Comparison of ENCODE assay signal across 23 cellular contexts in genomic region chr6:109056661-109057060, GRCh38.
"Had no signal": no experiment of that assay in that cellular context is flagged by ENCODE, and none has a peak within 500 bp of the region (broad histone marks: within the 10 kb centered on the region; RNA-seq: fewer than 3 reads in every experiment).

No MANE protein-coding gene starts in this region.

- H3K27ac ChIP-seq: colonic mucosa, foreskin keratinocyte had no signal

- ATAC-seq: activated CD4-positive, alpha-beta T cell treated with anti-CD3 and anti-CD28 coated beads for 36 hours; foreskin keratinocyte; naive thymus-derived CD4-positive, alpha-beta T cell; WTC11 had no signal

- DNase-seq: activated CD4-positive, alpha-beta T cell treated with anti-CD3 and anti-CD28 coated beads for 36 hours; activated CD4-positive, alpha-beta T cell treated with anti-CD3 and anti-CD28 coated beads, Interleukin-2, amount 50 U/mL, for 48 hours; activated T-cell treated with anti-CD3 and anti-CD28 coated beads for 4 hours; central memory CD4-positive, alpha-beta T cell; colonic mucosa; foreskin keratinocyte; glutamatergic neuron; hippocampal formation; left cardiac atrium; mesendoderm; naive thymus-derived CD4-positive, alpha-beta T cell; nucleus accumbens; sigmoid colon; stimulated activated CD8-positive, alpha-beta memory T cell treated with anti-CD3 and anti-CD28 coated beads, Interleukin-4, amount 100 ng/mL, for 48 hours; stimulated activated naive CD4-positive, alpha-beta T cell treated with Interleukin-2 at 50 U/mL for 16 hours; uterus had no signal

- H3K4me1 ChIP-seq: colonic mucosa, foreskin keratinocyte, uterus had no signal

- H3K36me3 Mint-ChIP-seq: activated naive CD8-positive, alpha-beta T cell; brain; WTC11 had no signal

- H3K4me3 Mint-ChIP-seq: activated CD4-positive, alpha-beta T cell treated with anti-CD3 and anti-CD28 coated beads for 36 hours; activated naive CD8-positive, alpha-beta T cell; activated T-helper 1 cell treated with anti-CD3 and anti-CD28 coated beads, Interleukin-12 subunit alpha, Interleukin-12 subunit beta, Interleukin-2, Interleukin-4 antibody, amounts not matched to agents 30 ng/mL and 10 ng/mL and 1 ng/mL, durations not matched to agents 14 hours and 24 hours and 36 hours; brain; naive thymus-derived CD4-positive, alpha-beta T cell; T-helper 2 cell treated with Interferon-gamma antibody and Interleukin-4, amounts not matched to agents 5 μg/mL and 100 μg/mL, for 36 hours; WTC11 had no signal

- H3K4me3 ChIP-seq: colonic mucosa, sigmoid colon, tibial nerve, uterus had no signal

- H3K27me3 ChIP-seq: colonic mucosa, foreskin keratinocyte, sigmoid colon, tibial nerve, uterus had no signal

- H3K27ac Mint-ChIP-seq: activated CD4-positive, alpha-beta T cell treated with anti-CD3 and anti-CD28 coated beads for 36 hours; activated naive CD8-positive, alpha-beta T cell; activated T-helper 1 cell treated with anti-CD3 and anti-CD28 coated beads, Interleukin-12 subunit alpha, Interleukin-12 subunit beta, Interleukin-2, Interleukin-4 antibody, amounts not matched to agents 30 ng/mL and 10 ng/mL and 1 ng/mL, durations not matched to agents 14 hours and 24 hours and 36 hours; T-helper 2 cell treated with Interferon-gamma antibody and Interleukin-4, amounts not matched to agents 5 μg/mL and 100 μg/mL, for 36 hours; WTC11 had no signal

- H3K27me3 Mint-ChIP-seq: activated CD4-positive, alpha-beta T cell treated with anti-CD3 and anti-CD28 coated beads for 36 hours; activated naive CD8-positive, alpha-beta T cell had no signal

- H3K36me3 ChIP-seq: colonic mucosa, sigmoid colon, tibial nerve, uterus had no signal

- H3K9me3 Mint-ChIP-seq: activated T-helper 1 cell treated with anti-CD3 and anti-CD28 coated beads, Interleukin-12 subunit alpha, Interleukin-12 subunit beta, Interleukin-2, Interleukin-4 antibody, amounts not matched to agents 30 ng/mL and 10 ng/mL and 1 ng/mL, durations not matched to agents 14 hours and 24 hours and 36 hours; brain; naive thymus-derived CD4-positive, alpha-beta T cell; T-helper 2 cell treated with Interferon-gamma antibody and Interleukin-4, amounts not matched to agents 5 μg/mL and 100 μg/mL, for 36 hours; WTC11 had no signal

- H3K9me3 ChIP-seq: colonic mucosa, sigmoid colon, tibial nerve, uterus had no signal

- FAIRE-seq: islet of Langerhans had no signal
